10 cellular contexts compared by ENCODE assay signal in genomic region chr3:70981252-70981933, GRCh38.
DNase-seq lines count a peak whose midpoint lies in the region; ATAC-seq, FAIRE-seq and TF ChIP-seq lines count a peak whose summit lies in the region.
"Had no signal": no experiment of that assay in that cellular context is flagged by ENCODE, and none has a peak within 500 bp of the region (broad histone marks: within the 10 kb centered on the region; RNA-seq: fewer than 3 reads in every experiment).

No MANE protein-coding gene starts in this region.

- H3K4me3 ChIP-seq in SJSA1 (no peak overlapping the region), prostate gland (no peak overlapping the region)

- H3K27ac ChIP-seq in SJSA1 (peak overlapping the region; percentile 92), foreskin keratinocyte (peak overlapping the region; percentile 86), prostate gland (peak overlapping the region; percentile 90 to 92)

- peaks cover 47% of the 10 kb centered on the region for H3K4me1 ChIP-seq in SJSA1 (replicated peaks)
- H3K4me1 ChIP-seq in foreskin keratinocyte, result peaks cover 15% of the 10 kb centered on the region
- peaks cover 26% of the 10 kb centered on the region for H3K4me1 ChIP-seq in prostate gland (replicated peaks)

- no peak for TF ChIP-seq CTCF in foreskin keratinocyte (conservative IDR thresholded peaks at IDR 0.05)
- no peak for TF ChIP-seq CTCF in prostate gland (IDR thresholded peaks at IDR 0.05)

- H3K27me3 ChIP-seq in SJSA1 (replicated peaks) (no peaks in the 10 kb centered on the region), foreskin keratinocyte (no peaks in the 10 kb centered on the region), prostate gland (replicated peaks; ENCODE audit: insufficient read depth) (no peaks in the 10 kb centered on the region)

- FAIRE-seq in H54 (lab: Jason Lieb, UNC), result no peak

- intact Hi-C loops in prostate gland (cut with DNase I), result no loop called here

- WGBS in prostate gland, result 69% methylated on average over 6 of the region's 6 CpGs

- peak; percentile 19 for DNase-seq in COR-L47 (lab: John Stamatoyannopoulos, UW)
- DNase-seq in SJSA1 (ENCODE audit: low read depth in 1 of 2, low spot score in 2 of 2), result no peak
- DNase-seq in foreskin keratinocyte, result no peak
- no peak for DNase-seq in prostate gland (ENCODE audit: low spot score)
- no peak for DNase-seq in NCI-H2227 treated with DMSO at 0.1 percent for 48 hours (lab: John Stamatoyannopoulos, UW)
- no peak for DNase-seq in SKM-1 treated with dmso at 0.1 percent for 144 hours (lab: John Stamatoyannopoulos, UW; ENCODE audit: unreplicated experiment)
- no peak for DNase-seq in H54 (ENCODE audit: insufficient read length, low spot score)
- no peak for DNase-seq in A172 (ENCODE audit: low spot score)
- DNase-seq: GDM1, hippocampal formation had no signal

- TF ChIP-seq POLR2A in prostate gland (IDR thresholded peaks at IDR 0.05), result no peak
- no peak for TF ChIP-seq POLR2A in H54 (IDR thresholded peaks at IDR 0.05; ENCODE audit: low read depth, low read length)

- peaks cover 29% of the 10 kb centered on the region for H3K36me3 ChIP-seq in SJSA1
- H3K36me3 ChIP-seq in prostate gland, result peaks cover 0 to 2% of the 10 kb centered on the region in 2 donors

- ATAC-seq in foreskin keratinocyte, result no peak

- no peaks in the 10 kb centered on the region for H3K9me3 ChIP-seq in SJSA1 (replicated peaks)
- H3K9me3 ChIP-seq in prostate gland, result no peaks in the 10 kb centered on the region
